Comparison of ENCODE assay signal across 21 cellular contexts in the genomic region with DNA sequence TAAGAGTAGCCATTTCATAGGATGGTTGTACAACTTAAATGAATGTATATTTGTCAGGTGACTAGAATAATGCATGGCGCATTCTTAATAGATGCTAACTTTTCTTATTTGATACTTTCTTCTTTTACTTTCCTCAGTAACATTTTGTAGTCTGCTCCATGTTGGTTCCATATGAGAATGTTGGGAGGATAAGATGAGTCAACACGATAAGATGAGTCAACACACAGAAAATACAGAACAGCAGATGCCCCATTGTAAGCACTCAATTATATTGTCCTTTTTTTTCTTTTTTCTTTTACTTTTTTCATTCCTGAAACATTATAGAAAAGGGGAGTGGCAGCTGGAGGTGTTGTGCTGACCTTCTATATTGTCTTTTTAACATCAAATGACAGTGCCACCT.
DNase-seq lines count a peak whose midpoint lies in the region; ATAC-seq, FAIRE-seq and TF ChIP-seq lines count a peak whose summit lies in the region.
"Had no signal": no experiment of that assay in that cellular context is flagged by ENCODE, and none has a peak within 500 bp of the region (broad histone marks: within the 10 kb centered on the region; RNA-seq: fewer than 3 reads in every experiment).

No MANE protein-coding gene starts in this region.

- H2BK120ac ChIP-seq in IMR-90 (ENCODE audit: low read depth, low read length): no peak overlapping the region

- H2BK5ac ChIP-seq in IMR-90 (ENCODE audit: low read depth, low read length, poor library complexity, severe bottlenecking): no peak overlapping the region

- WGBS in IMR-90 (ENCODE audit: extremely low coverage in 2 of 2, insufficient read length in 1 of 2), 2 experiments: no CpG with 5 or more reads among the region's 2 CpGs
- WGBS in pancreas, 2 donors: 77 to 83% methylated on average over 2 of the region's 2 CpGs

- H2BK15ac ChIP-seq in IMR-90 (ENCODE audit: low read depth, low read length): no peak overlapping the region

- no peaks in the 10 kb centered on the region for H4K20me1 ChIP-seq in IMR-90 (ENCODE audit: insufficient read depth, low read length)

- in situ Hi-C loops in IMR-90 (cut with MboI; ENCODE audit: low sequenced_read_pairs): no loop called here

- no peak overlapping the region for H3K18ac ChIP-seq in IMR-90 (ENCODE audit: low read depth, low read length)

- no peak overlapping the region for H4K8ac ChIP-seq in IMR-90 (ENCODE audit: low read depth in 2 of 2, low read length in 2 of 2)

- H3K56ac ChIP-seq in IMR-90 (ENCODE audit: extremely low read depth, insufficient read depth, low read length): no peak overlapping the region

- H3K9me3 ChIP-seq in IMR-90 (ENCODE audit: control insufficient read depth, insufficient read depth, low read length): peaks cover 4% of the 10 kb centered on the region
- no peaks in the 10 kb centered on the region for H3K9me3 ChIP-seq in pancreas
- H3K9me3 ChIP-seq: BE2C, Caco-2, SJSA1 had no signal

- H3K4me1 ChIP-seq in IMR-90 (ENCODE audit: control insufficient read depth, insufficient read depth, low read length): no peaks in the 10 kb centered on the region
- H3K4me1 ChIP-seq in pancreas: no peaks in the 10 kb centered on the region
- H3K4me1 ChIP-seq: BE2C, Caco-2, SJSA1 had no signal

- H2BK20ac ChIP-seq in IMR-90 (ENCODE audit: low read depth, low read length): no peak overlapping the region

- H3K23ac ChIP-seq in IMR-90 (ENCODE audit: low read depth, low read length): no peak overlapping the region

- H3K27ac ChIP-seq in IMR-90 (ENCODE audit: insufficient read depth, low read length): no peak overlapping the region
- H3K27ac ChIP-seq in pancreas: no peak overlapping the region
- H3K27ac ChIP-seq: KMS-11, SJSA1 had no signal

- BruUV-seq in IMR-90 (replicated peaks; lab: Mats Ljungman, UMichigan): no TSS peak

- no peak overlapping the region for H4K5ac ChIP-seq in IMR-90 (ENCODE audit: low read depth, low read length)

- H3K4me3 ChIP-seq in IMR-90 (ENCODE audit: insufficient read depth, low read depth, low read length) (no peak overlapping the region), pancreas (no peak overlapping the region)
- H3K4me3 ChIP-seq: MG63, SJSA1 had no signal

- CTCF ChIA-PET in IMR-90 (lab: Yijun Ruan, JAX): no interaction called here

- no peaks in the 10 kb centered on the region; the same call in 1 of the 2 replicates for H3K27me3 ChIP-seq in IMR-90 (ENCODE audit: control insufficient read depth, insufficient read depth, low read length)
- no peaks in the 10 kb centered on the region for H3K27me3 ChIP-seq in pancreas
- H3K27me3 ChIP-seq: BE2C, MG63, SJSA1 had no signal

- dilution Hi-C loops in IMR-90 (cut with HindIII; ENCODE audit: low sequenced_read_pairs, unreplicated experiment): no loop called here

- H3K14ac ChIP-seq in IMR-90 (replicated peaks; ENCODE audit: low read depth, low read length): no peak overlapping the region

- no peak overlapping the region for H3K4ac ChIP-seq in IMR-90 (ENCODE audit: low read depth, low read length)

- no peak for TF ChIP-seq POLR2A in IMR-90 (IDR thresholded peaks at IDR 0.05; ENCODE audit: low read depth, low read length)

- no peak for TF ChIP-seq CTCF in IMR-90 (conservative IDR thresholded peaks at IDR 0.05; ENCODE audit: low read depth, low read length)
- no peak for TF ChIP-seq CTCF in pancreas (IDR thresholded peaks at IDR 0.05)

- intact Hi-C loops in IMR-90 (cut with micrococcal nuclease) (no loop called here), pancreas (cut with DNase I) (no loop called here)

- H2AFZ ChIP-seq in IMR-90 (replicated peaks; ENCODE audit: low read length, poor library complexity): no peak overlapping the region

- no peak overlapping the region for H3K9ac ChIP-seq in IMR-90 (ENCODE audit: low read depth, low read length)
- H3K9ac ChIP-seq: KMS-11 had no signal

- FAIRE-seq in pancreas (lab: Jason Lieb, UNC): no peak
- FAIRE-seq: GM12891, GM18507 had no signal

- H2AK9ac ChIP-seq in IMR-90 (replicated peaks; ENCODE audit: low read depth, low read length, poor library complexity): no peak overlapping the region

- H4K91ac ChIP-seq in IMR-90 (ENCODE audit: insufficient read depth, low read depth, low read length): no peak overlapping the region

- no peak overlapping the region for H3K4me2 ChIP-seq in IMR-90 (ENCODE audit: low read depth, low read length)
- H3K4me2 ChIP-seq: KMS-11 had no signal

- no peaks in the 10 kb centered on the region for H3K36me3 ChIP-seq in IMR-90 (ENCODE audit: control insufficient read depth, insufficient read depth, low read length)
- H3K36me3 ChIP-seq in pancreas: no peaks in the 10 kb centered on the region
- H3K36me3 ChIP-seq: BE2C, SJSA1 had no signal

- H3K79me1 ChIP-seq in IMR-90 (ENCODE audit: low read depth in 1 of 2, low read length in 2 of 2): no peaks in the 10 kb centered on the region

- H3K9me1 ChIP-seq in IMR-90 (ENCODE audit: insufficient read depth, low read length): no peaks in the 10 kb centered on the region

- DNase-seq in EL: peak; percentile 23
- peak; percentile 29 for DNase-seq in IMR-90
- peak; percentile 32 for DNase-seq in amniotic epithelial cell (ENCODE audit: low read depth)
- DNase-seq in iris pigment epithelial cell (ENCODE audit: low read depth): peak; percentile 31
- DNase-seq in NCI-H2227 (lab: John Stamatoyannopoulos, UW; ENCODE audit: unreplicated experiment): no peak
- DNase-seq in pancreas: no peak
- DNase-seq: BE2C; Caco-2; CD4-positive, CD25-positive, alpha-beta regulatory T cell; MG63; NCI-H1048; NCI-H1436; NCI-H2029; NCI-H2171; NCI-H446 treated with DMSO at 0.1 percent for 48 hours; OCI-M1 had no signal

- no peak for TF ChIP-seq RAD21 in IMR-90 (IDR thresholded peaks at IDR 0.05; ENCODE audit: low read length)

- H2AK5ac ChIP-seq in IMR-90 (ENCODE audit: low read depth, low read length): no peak overlapping the region

- POLR2A ChIA-PET in IMR-90 (lab: Charles Lee; ENCODE audit: unreplicated experiment): interaction anchor here (0.7 kb wide), 1 partner anchor 344 kb away, joined by 4 read pairs; no protein-coding TSS in a partner anchor

- ATAC-seq in IMR-90 (ENCODE audit: low read depth) (no peak), GM18498 (IDR thresholded peaks at IDR 0.05; ENCODE audit: unreplicated experiment) (no peak), pancreas (no peak)

TF ChIP-seq in IMR-90, 13 proteins besides CTCF, POLR2A, EP300 and RAD21:
- TF ChIP-seq BHLHE40 (IDR thresholded peaks at IDR 0.05; ENCODE audit: low read depth, low read length) (no peak), SMC3 (IDR thresholded peaks at IDR 0.05; ENCODE audit: low read depth, low read length) (no peak), MAZ (IDR thresholded peaks at IDR 0.05; ENCODE audit: borderline replicate concordance, low read depth, low read length) (no peak), RCOR1 (IDR thresholded peaks at IDR 0.05; ENCODE audit: insufficient replicate concordance, low read length) (no peak), NFE2L2 (IDR thresholded peaks at IDR 0.05; ENCODE audit: low read depth, low read length) (no peak), MAFK (IDR thresholded peaks at IDR 0.05; ENCODE audit: low read depth, low read length) (no peak), USF2 (IDR thresholded peaks at IDR 0.05; ENCODE audit: low read depth, low read length) (no peak), CHD1 (IDR thresholded peaks at IDR 0.05; ENCODE audit: low read depth, low read length) (no peak), FOS (IDR thresholded peaks at IDR 0.05; ENCODE audit: low read depth, low read length) (no peak), CEBPB (IDR thresholded peaks at IDR 0.05; ENCODE audit: low read depth, low read length) (no peak), RFX5 (IDR thresholded peaks at IDR 0.05; ENCODE audit: low read depth, low read length) (no peak), MXI1 (IDR thresholded peaks at IDR 0.05; ENCODE audit: borderline replicate concordance, low read depth, low read length) (no peak)
- TF ChIP-seq, protein P1, sequence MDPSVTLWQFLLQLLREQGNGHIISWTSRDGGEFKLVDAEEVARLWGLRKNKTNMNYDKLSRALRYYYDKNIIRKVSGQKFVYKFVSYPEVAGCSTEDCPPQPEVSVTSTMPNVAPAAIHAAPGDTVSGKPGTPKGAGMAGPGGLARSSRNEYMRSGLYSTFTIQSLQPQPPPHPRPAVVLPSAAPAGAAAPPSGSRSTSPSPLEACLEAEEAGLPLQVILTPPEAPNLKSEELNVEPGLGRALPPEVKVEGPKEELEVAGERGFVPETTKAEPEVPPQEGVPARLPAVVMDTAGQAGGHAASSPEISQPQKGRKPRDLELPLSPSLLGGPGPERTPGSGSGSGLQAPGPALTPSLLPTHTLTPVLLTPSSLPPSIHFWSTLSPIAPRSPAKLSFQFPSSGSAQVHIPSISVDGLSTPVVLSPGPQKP (IDR thresholded peaks at IDR 0.05; ENCODE audit: borderline replicate concordance, low read depth, low read length): no peak

Comparison
In these comparisons a context has a peak if more than half of its experiments do, and no peak if none do; other contexts are left out.
1. DNase-seq: peak in EL (single experiment), IMR-90 (single experiment), amniotic epithelial cell (single experiment) and iris pigment epithelial cell (single experiment); none in NCI-H2227 (single experiment) and pancreas (0 of 6).